In the genomic region with DNA sequence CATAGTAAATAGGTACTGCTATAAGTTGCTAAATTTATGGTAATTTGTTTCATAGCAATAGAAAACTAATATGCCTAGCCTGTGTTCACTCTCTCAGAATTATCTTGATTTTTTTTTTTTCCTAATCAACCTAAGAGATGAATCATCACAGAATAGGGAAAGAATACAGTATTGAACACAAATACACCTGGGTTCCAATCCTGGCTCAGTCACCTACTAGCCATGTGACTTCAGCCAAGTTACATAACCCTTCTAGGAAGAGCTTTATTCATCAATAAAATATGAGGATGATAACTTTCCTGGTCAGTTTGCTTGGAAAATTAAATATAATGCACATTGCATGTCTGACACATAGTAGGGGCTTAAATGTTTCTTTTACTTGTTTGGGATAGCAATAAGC, we compare ENCODE assay signal across 39 cellular contexts.
"Had no signal": no experiment of that assay in that cellular context is flagged by ENCODE, and none has a peak within 500 bp of the region (broad histone marks: within the 10 kb centered on the region; RNA-seq: fewer than 3 reads in every experiment).

No MANE protein-coding gene starts in this region.

- H3K27ac Mint-ChIP-seq: activated naive CD4-positive, alpha-beta T cell treated with anti-CD3 and anti-CD28 coated beads, Interleukin-2, amount 10 ng/mL, durations not matched to agents 7 days and 5 days; activated naive CD4-positive, alpha-beta T cell treated with anti-CD3 and anti-CD28 coated beads, Interleukin-2, amount 50 U/mL, for 24 hours; activated naive CD4-positive, alpha-beta T cell treated with anti-CD3 and anti-CD28 coated beads, Interleukin-2, amount 50 U/mL, for 72 hours; activated naive CD8-positive, alpha-beta T cell; activated naive CD8-positive, alpha-beta T cell treated with anti-CD3 and anti-CD28 coated beads for 36 hours; activated naive CD8-positive, alpha-beta T cell treated with anti-CD3 and anti-CD28 coated beads, Interleukin-2, amount 10 ng/mL, durations not matched to agents 7 days and 5 days; activated naive CD8-positive, alpha-beta T cell treated with anti-CD3 and anti-CD28 coated beads, Interleukin-2, amount 50 U/mL, for 24 hours; activated T-cell treated with anti-CD3 and anti-CD28 coated beads, Interleukin-2, amount 50 U/mL, for 24 hours; activated T-cell treated with anti-CD3 and anti-CD28 coated beads, Interleukin-2, amount 50 U/mL, for 72 hours; activated T-helper 1 cell treated with anti-CD3 and anti-CD28 coated beads, Interleukin-12 subunit alpha, Interleukin-12 subunit beta, Interleukin-2, Interleukin-4 antibody, amounts not matched to agents 30 ng/mL and 10 ng/mL and 1 ng/mL, durations not matched to agents 14 hours and 24 hours and 36 hours; activated T-helper 17 cell treated with anti-CD3 and anti-CD28 coated beads, Interleukin-2, amount 50 U/mL, for 72 hours; activated T-helper 2 cell treated with anti-CD3 and anti-CD28 coated beads, Interferon-gamma antibody, Interleukin-2, Interleukin-4, amounts not matched to agents 10 μg/mL and 5 μg/mL and 100 μg/mL, durations not matched to agents 14 hours and 24 hours and 36 hours; brain had no signal

- H3K4me1 Mint-ChIP-seq: activated naive CD4-positive, alpha-beta T cell treated with anti-CD3 and anti-CD28 coated beads, Interleukin-2, amount 10 ng/mL, durations not matched to agents 7 days and 5 days; activated naive CD4-positive, alpha-beta T cell treated with anti-CD3 and anti-CD28 coated beads, Interleukin-2, amount 50 U/mL, for 24 hours; activated naive CD8-positive, alpha-beta T cell treated with anti-CD3 and anti-CD28 coated beads for 36 hours; activated naive CD8-positive, alpha-beta T cell treated with anti-CD3 and anti-CD28 coated beads, Interleukin-2, amount 10 ng/mL, durations not matched to agents 7 days and 5 days; activated naive CD8-positive, alpha-beta T cell treated with anti-CD3 and anti-CD28 coated beads, Interleukin-2, amount 50 U/mL, for 24 hours; activated T-helper 17 cell treated with anti-CD3 and anti-CD28 coated beads, Interleukin-2, amount 50 U/mL, for 72 hours; central memory CD8-positive, alpha-beta T cell had no signal

- H3K4me1 ChIP-seq: adrenal gland, ascending aorta, body of pancreas, breast epithelium had no signal

- ATAC-seq: activated naive CD4-positive, alpha-beta T cell treated with anti-CD3 and anti-CD28 coated beads, Interleukin-2, amount 50 U/mL, for 72 hours; activated naive CD8-positive, alpha-beta T cell treated with anti-CD3 and anti-CD28 coated beads, Interleukin-2, amount 50 U/mL, for 24 hours; activated T-cell treated with anti-CD3 and anti-CD28 coated beads, Interleukin-2, amount 50 U/mL, for 4 hours; activated T-cell treated with anti-CD3 and anti-CD28 coated beads, Interleukin-2, amount 50 U/mL, for 72 hours; activated T-helper 17 cell treated with anti-CD3 and anti-CD28 coated beads, Interleukin-2, amount 50 U/mL, for 72 hours; body of pancreas had no signal

- H3K27me3 ChIP-seq: ascending aorta, body of pancreas had no signal

- H3K36me3 ChIP-seq: adrenal gland, ascending aorta, brain microvascular endothelial cell, breast epithelium, cardiac muscle cell had no signal

- H3K4me3 ChIP-seq: adrenal gland, ascending aorta, body of pancreas, breast epithelium, cardiac muscle cell had no signal

- H3K27ac ChIP-seq: adrenal gland, ascending aorta, body of pancreas, brain microvascular endothelial cell, breast epithelium, cardiac muscle cell had no signal

- DNase-seq: activated effector memory CD4-positive, alpha-beta T cell treated with anti-CD3 and anti-CD28 coated beads, Interleukin-2, amount 50 U/mL, for 16 hours; activated effector memory CD4-positive, alpha-beta T cell treated with Interleukin-2 at 50 U/mL for 16 hours; activated gamma-delta T cell; activated gamma-delta T cell treated with Interleukin-2 at 50 U/mL for 16 hours; activated naive CD4-positive, alpha-beta T cell; activated naive CD4-positive, alpha-beta T cell treated with anti-CD3 and anti-CD28 coated beads, Interleukin-2, amount 10 ng/mL, durations not matched to agents 7 days and 5 days; activated naive CD4-positive, alpha-beta T cell treated with anti-CD3 and anti-CD28 coated beads, Interleukin-2, amount 50 U/mL, for 16 hours; activated naive CD4-positive, alpha-beta T cell treated with Interleukin-2 at 50 U/mL for 16 hours; activated naive CD8-positive, alpha-beta T cell treated with anti-CD3 and anti-CD28 coated beads for 36 hours; activated naive CD8-positive, alpha-beta T cell treated with anti-CD3 and anti-CD28 coated beads, Interleukin-2, amount 10 ng/mL, durations not matched to agents 7 days and 5 days; activated naive CD8-positive, alpha-beta T cell treated with anti-CD3 and anti-CD28 coated beads, Interleukin-2, amount 50 U/mL, for 24 hours; activated T-cell treated with anti-CD3 and anti-CD28 coated beads, Interleukin-2, amount 50 U/mL, for 1 hour; activated T-cell treated with anti-CD3 and anti-CD28 coated beads, Interleukin-2, amount 50 U/mL, for 24 hours; activated T-cell treated with anti-CD3 and anti-CD28 coated beads, Interleukin-2, amount 50 U/mL, for 4 hours; activated T-cell treated with anti-CD3 and anti-CD28 coated beads, Interleukin-2, amount 50 U/mL, for 48 hours; activated T-cell treated with anti-CD3 and anti-CD28 coated beads, Interleukin-2, amount 50 U/mL, for 72 hours; adrenal gland; amniotic stem cell; amygdala; anterior cingulate cortex; aorta; body of pancreas; brain microvascular endothelial cell; caudate nucleus; central memory CD4-positive, alpha-beta T cell; cerebellar nuclear complex had no signal

- H3K9me3 Mint-ChIP-seq: activated naive CD4-positive, alpha-beta T cell treated with anti-CD3 and anti-CD28 coated beads, Interleukin-2, amount 10 ng/mL, durations not matched to agents 7 days and 5 days; activated naive CD4-positive, alpha-beta T cell treated with anti-CD3 and anti-CD28 coated beads, Interleukin-2, amount 50 U/mL, for 24 hours; activated naive CD4-positive, alpha-beta T cell treated with anti-CD3 and anti-CD28 coated beads, Interleukin-2, amount 50 U/mL, for 72 hours; activated naive CD8-positive, alpha-beta T cell treated with anti-CD3 and anti-CD28 coated beads for 36 hours; activated naive CD8-positive, alpha-beta T cell treated with anti-CD3 and anti-CD28 coated beads, Interleukin-2, amount 10 ng/mL, durations not matched to agents 7 days and 5 days; activated naive CD8-positive, alpha-beta T cell treated with anti-CD3 and anti-CD28 coated beads, Interleukin-2, amount 50 U/mL, for 24 hours; activated T-cell treated with anti-CD3 and anti-CD28 coated beads, Interleukin-2, amount 50 U/mL, for 24 hours; activated T-cell treated with anti-CD3 and anti-CD28 coated beads, Interleukin-2, amount 50 U/mL, for 4 hours; activated T-cell treated with anti-CD3 and anti-CD28 coated beads, Interleukin-2, amount 50 U/mL, for 72 hours; activated T-helper 1 cell treated with anti-CD3 and anti-CD28 coated beads, Interleukin-12 subunit alpha, Interleukin-12 subunit beta, Interleukin-2, Interleukin-4 antibody, amounts not matched to agents 30 ng/mL and 10 ng/mL and 1 ng/mL, durations not matched to agents 14 hours and 24 hours and 36 hours; activated T-helper 17 cell treated with anti-CD3 and anti-CD28 coated beads, Interleukin-2, amount 50 U/mL, for 72 hours; activated T-helper 2 cell treated with anti-CD3 and anti-CD28 coated beads, Interferon-gamma antibody, Interleukin-2, Interleukin-4, amounts not matched to agents 10 μg/mL and 5 μg/mL and 100 μg/mL, durations not matched to agents 14 hours and 24 hours and 36 hours; central memory CD8-positive, alpha-beta T cell had no signal

- H3K36me3 Mint-ChIP-seq: activated naive CD4-positive, alpha-beta T cell treated with anti-CD3 and anti-CD28 coated beads, Interleukin-2, amount 10 ng/mL, durations not matched to agents 7 days and 5 days; activated naive CD4-positive, alpha-beta T cell treated with anti-CD3 and anti-CD28 coated beads, Interleukin-2, amount 50 U/mL, for 24 hours; activated naive CD4-positive, alpha-beta T cell treated with anti-CD3 and anti-CD28 coated beads, Interleukin-2, amount 50 U/mL, for 72 hours; activated naive CD8-positive, alpha-beta T cell; activated naive CD8-positive, alpha-beta T cell treated with anti-CD3 and anti-CD28 coated beads for 36 hours; activated naive CD8-positive, alpha-beta T cell treated with anti-CD3 and anti-CD28 coated beads, Interleukin-2, amount 10 ng/mL, durations not matched to agents 7 days and 5 days; brain had no signal

- FAIRE-seq: astrocyte, bronchial epithelial cell had no signal

- H3K9me3 ChIP-seq: adrenal gland, ascending aorta, body of pancreas, breast epithelium had no signal

- H3K4me3 Mint-ChIP-seq: activated naive CD4-positive, alpha-beta T cell treated with anti-CD3 and anti-CD28 coated beads, Interleukin-2, amount 10 ng/mL, durations not matched to agents 7 days and 5 days; activated naive CD4-positive, alpha-beta T cell treated with anti-CD3 and anti-CD28 coated beads, Interleukin-2, amount 50 U/mL, for 24 hours; activated naive CD8-positive, alpha-beta T cell; activated naive CD8-positive, alpha-beta T cell treated with anti-CD3 and anti-CD28 coated beads for 36 hours; activated naive CD8-positive, alpha-beta T cell treated with anti-CD3 and anti-CD28 coated beads, Interleukin-2, amount 10 ng/mL, durations not matched to agents 7 days and 5 days; activated naive CD8-positive, alpha-beta T cell treated with anti-CD3 and anti-CD28 coated beads, Interleukin-2, amount 50 U/mL, for 24 hours; activated T-cell treated with anti-CD3 and anti-CD28 coated beads, Interleukin-2, amount 50 U/mL, for 24 hours; activated T-cell treated with anti-CD3 and anti-CD28 coated beads, Interleukin-2, amount 50 U/mL, for 4 hours; activated T-cell treated with anti-CD3 and anti-CD28 coated beads, Interleukin-2, amount 50 U/mL, for 72 hours; activated T-helper 1 cell treated with anti-CD3 and anti-CD28 coated beads, Interleukin-12 subunit alpha, Interleukin-12 subunit beta, Interleukin-2, Interleukin-4 antibody, amounts not matched to agents 30 ng/mL and 10 ng/mL and 1 ng/mL, durations not matched to agents 14 hours and 24 hours and 36 hours; activated T-helper 17 cell treated with anti-CD3 and anti-CD28 coated beads, Interleukin-2, amount 50 U/mL, for 72 hours; brain; central memory CD8-positive, alpha-beta T cell had no signal
